Comparison of ENCODE assay signal across 18 cellular contexts in the genomic region with DNA sequence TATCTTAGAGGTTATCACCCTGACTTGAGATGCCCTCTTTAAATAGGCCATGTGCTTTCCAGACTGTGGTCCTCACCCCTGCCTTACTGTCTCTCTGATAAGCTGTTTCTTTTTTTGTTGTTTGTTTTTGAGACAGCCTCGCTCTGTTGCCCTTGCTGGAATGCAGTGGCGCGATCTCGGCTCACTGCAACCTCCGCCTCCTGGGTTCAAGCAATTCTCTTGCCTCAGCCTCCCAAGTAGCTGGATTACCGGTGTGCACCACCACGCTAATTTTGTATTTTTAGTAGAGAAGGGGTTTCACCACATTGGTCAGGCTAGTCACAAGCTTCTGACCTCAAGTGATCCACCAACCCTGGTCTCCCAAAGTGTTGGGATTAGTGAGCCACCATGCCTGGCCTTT.
DNase-seq lines count a peak whose midpoint lies in the region; TF ChIP-seq lines count a peak whose summit lies in the region.
"Had no signal": no experiment of that assay in that cellular context is flagged by ENCODE, and none has a peak within 500 bp of the region (broad histone marks: within the 10 kb centered on the region; RNA-seq: fewer than 3 reads in every experiment).

No MANE protein-coding gene starts in this region.

- H3K27me3 ChIP-seq in BLaER1 (no peaks in the 10 kb centered on the region), WERI-Rb-1 (ENCODE audit: insufficient read depth, low read depth, severe bottlenecking) (no peaks in the 10 kb centered on the region)
- H3K27me3 ChIP-seq: BE2C, brain microvascular endothelial cell, sigmoid colon had no signal

- H3K27ac ChIP-seq in BLaER1: no peak overlapping the region
- H3K27ac ChIP-seq in WERI-Rb-1: peak overlapping the region; percentile 90
- H3K27ac ChIP-seq: brain microvascular endothelial cell, prostate gland, sigmoid colon had no signal

- DNase-seq in WERI-Rb-1 (no peak), NCI-H524 treated with DMSO at 0.1 percent for 48 hours (lab: John Stamatoyannopoulos, UW) (no peak), cerebellar nuclear complex (lab: John Stamatoyannopoulos, UW) (no peak)
- DNase-seq: ACHN; activated CD4-positive, alpha-beta memory T cell treated with anti-CD3 and anti-CD28 coated beads for 36 hours; activated CD8-positive, alpha-beta memory T cell treated with anti-CD3 and anti-CD28 coated beads, Interleukin-2, amount 50 U/mL, for 48 hours; activated naive CD4-positive, alpha-beta T cell treated with anti-CD3 and anti-CD28 coated beads, Interleukin-2, amount 50 U/mL, for 16 hours; amniotic stem cell; BE2C; brain microvascular endothelial cell; effector CD4-positive, alpha-beta T cell; islet precursor cell; left ventricle myocardium superior; NCI-H446; sigmoid colon; stimulated activated CD4-positive, alpha-beta T cell treated with anti-CD3 and anti-CD28 coated beads, Interleukin-4, amount 100 ng/mL, for 24 hours had no signal

- peaks cover 52% of the 10 kb centered on the region for H3K4me1 ChIP-seq in BLaER1
- H3K4me1 ChIP-seq: prostate gland, sigmoid colon had no signal

- no peaks in the 10 kb centered on the region for H3K9me3 ChIP-seq in BLaER1
- no peaks in the 10 kb centered on the region for H3K9me3 ChIP-seq in WERI-Rb-1 (ENCODE audit: severe bottlenecking)
- H3K9me3 ChIP-seq: BE2C, prostate gland, sigmoid colon had no signal

- TF ChIP-seq CTCF in WERI-Rb-1 (IDR thresholded peaks at IDR 0.05; ENCODE audit: low read depth, low read length): no peak

- no peaks in the 10 kb centered on the region for H4K20me1 ChIP-seq in BLaER1

- H3K4me3 ChIP-seq in BLaER1 (no peak overlapping the region), WERI-Rb-1 (ENCODE audit: low read depth, low read length) (no peak overlapping the region)
- H3K4me3 ChIP-seq: prostate gland, sigmoid colon had no signal

- H3K9ac ChIP-seq in BLaER1: no peak overlapping the region

- peak overlapping the region; percentile 44 for H3K4me2 ChIP-seq in BLaER1

- H3K36me3 ChIP-seq in BLaER1 (no peaks in the 10 kb centered on the region), WERI-Rb-1 (no peaks in the 10 kb centered on the region)
- H3K36me3 ChIP-seq: BE2C, brain microvascular endothelial cell, prostate gland, sigmoid colon had no signal
